Comparison of ENCODE assay signal across 1 cellular context in genomic region chr2:211455225-211455841, GRCh38.
TF ChIP-seq lines count a peak whose summit lies in the region.

No MANE protein-coding gene starts in this region.

TF ChIP-seq in WTC11, 78 proteins besides CTCF, POLR2A, EP300 and RAD21 (continued from another document):
- TF ChIP-seq PRDM15 (CRISPR knock-in tag; IDR thresholded peaks at IDR 0.05) (no peak), AFF4 (CRISPR knock-in tag; IDR thresholded peaks at IDR 0.05; ENCODE audit: borderline replicate concordance) (no peak), TP53 (CRISPR knock-in tag; IDR thresholded peaks at IDR 0.05) (no peak), IRF1 (CRISPR knock-in tag; IDR thresholded peaks at IDR 0.05) (no peak), ETV6 (CRISPR knock-in tag; IDR thresholded peaks at IDR 0.05) (no peak), TEAD4 (CRISPR knock-in tag; IDR thresholded peaks at IDR 0.05) (no peak)
